ENCODE assay signal across 29 cellular contexts in genomic region chr6:125083684-125083990, GRCh38.
"Had no signal": no experiment of that assay in that cellular context is flagged by ENCODE, and none has a peak within 500 bp of the region (broad histone marks: within the 10 kb centered on the region; RNA-seq: fewer than 3 reads in every experiment).

No MANE protein-coding gene starts in this region.

- H3K27me3 ChIP-seq: stomach, suprapubic skin, testis, thyroid gland, tibial artery, tibial nerve, transverse colon, upper lobe of left lung, upper lobe of right lung, uterus, vagina had no signal

- H3K4me1 Mint-ChIP-seq: stimulated activated effector memory CD8-positive, alpha-beta T cell treated with anti-CD3 and anti-CD28 coated beads, Interleukin-12 subunit alpha, Interleukin-12 subunit beta, amount 100 ng/mL, for 72 hours; stimulated activated memory B cell treated with anti-CD40 and anti-IgM and Interleukin-4, amounts not matched to agents 10 μg/mL and 1 μg/mL and 100 μg/mL, for 72 hours; stimulated activated naive B cell treated with anti-CD40 and anti-IgM and Interleukin-4, amounts not matched to agents 10 μg/mL and 1 μg/mL and 100 μg/mL, for 72 hours; stimulated activated naive CD8-positive, alpha-beta T cell treated with anti-CD3 and anti-CD28 coated beads, Interleukin-15, amount 100 ng/mL, for 72 hours had no signal

- H3K4me3 ChIP-seq: stomach, suprapubic skin, testis, thoracic aorta, thyroid gland, tibial artery, tibial nerve, transverse colon, upper lobe of left lung, upper lobe of right lung, uterus, vagina had no signal

- H3K27me3 Mint-ChIP-seq: stimulated activated memory B cell treated with anti-CD40 and anti-IgM and Interleukin-4, amounts not matched to agents 10 μg/mL and 1 μg/mL and 100 μg/mL, for 72 hours; stimulated activated naive B cell treated with anti-CD40 and anti-IgM and Interleukin-4, amounts not matched to agents 10 μg/mL and 1 μg/mL and 100 μg/mL, for 72 hours; stimulated activated naive CD8-positive, alpha-beta T cell treated with anti-CD3 and anti-CD28 coated beads, Interleukin-15, amount 100 ng/mL, for 72 hours; stimulated activated naive CD8-positive, alpha-beta T cell treated with anti-CD3 and anti-CD28 coated beads, Interleukin-15, Interleukin-2, amounts not matched to agents 100 ng/mL and 50 ng/mL, for 24 hours; type B pancreatic cell had no signal

- H3K4me3 Mint-ChIP-seq: stimulated activated effector memory CD8-positive, alpha-beta T cell treated with anti-CD3 and anti-CD28 coated beads, Interleukin-12 subunit alpha, Interleukin-12 subunit beta, amount 100 ng/mL, for 72 hours; stimulated activated memory B cell treated with anti-CD40 and anti-IgM and Interleukin-4, amounts not matched to agents 10 μg/mL and 1 μg/mL and 100 μg/mL, for 72 hours; stimulated activated naive B cell treated with anti-CD40 and anti-IgM and Interleukin-4, amounts not matched to agents 10 μg/mL and 1 μg/mL and 100 μg/mL, for 72 hours; stimulated activated naive CD8-positive, alpha-beta T cell treated with anti-CD3 and anti-CD28 coated beads, Interleukin-15, amount 100 ng/mL, for 72 hours; stimulated activated naive CD8-positive, alpha-beta T cell treated with anti-CD3 and anti-CD28 coated beads, Interleukin-15, Interleukin-2, amounts not matched to agents 100 ng/mL and 50 ng/mL, for 24 hours; type B pancreatic cell had no signal

- ATAC-seq: stimulated activated effector memory CD8-positive, alpha-beta T cell treated with anti-CD3 and anti-CD28 coated beads, Interleukin-12 subunit alpha, Interleukin-12 subunit beta, amount 100 ng/mL, for 72 hours; stimulated activated memory B cell treated with anti-CD40 and anti-IgM and Interleukin-4, amounts not matched to agents 10 μg/mL and 1 μg/mL and 100 μg/mL, for 72 hours; stimulated activated naive B cell treated with anti-CD40 and anti-IgM and Interleukin-4, amounts not matched to agents 10 μg/mL and 1 μg/mL and 100 μg/mL, for 72 hours; stimulated activated naive CD8-positive, alpha-beta T cell treated with anti-CD3 and anti-CD28 coated beads, Interleukin-15, amount 100 ng/mL, for 72 hours; stimulated activated naive CD8-positive, alpha-beta T cell treated with anti-CD3 and anti-CD28 coated beads, Interleukin-15, Interleukin-2, amounts not matched to agents 100 U/mL and 50 U/mL, for 24 hours; upper lobe of right lung had no signal

- FAIRE-seq: urothelium cell line had no signal

- H3K27ac ChIP-seq: stomach, suprapubic skin, testis, thoracic aorta, thyroid gland, tibial artery, tibial nerve, transverse colon, upper lobe of left lung, upper lobe of right lung, uterus, vagina had no signal

- DNase-seq: stimulated activated CD4-positive, alpha-beta T cell treated with anti-CD3 and anti-CD28 coated beads, Interleukin-2, amount 100 ng/mL, for 48 hours; stimulated activated CD4-positive, alpha-beta T cell treated with anti-CD3 and anti-CD28 coated beads, Interleukin-4, amount 100 ng/mL, for 1 hour; stimulated activated CD4-positive, alpha-beta T cell treated with anti-CD3 and anti-CD28 coated beads, Interleukin-4, amount 100 ng/mL, for 24 hours; stimulated activated CD4-positive, alpha-beta T cell treated with anti-CD3 and anti-CD28 coated beads, Interleukin-4, amount 100 ng/mL, for 4 hours; stimulated activated CD8-positive, alpha-beta memory T cell treated with anti-CD3 and anti-CD28 coated beads, Interleukin-4, amount 100 ng/mL, for 48 hours; stimulated activated naive B cell treated with anti-CD40 and anti-IgM and Interleukin-4, amounts not matched to agents 10 μg/mL and 1 μg/mL and 100 μg/mL, for 72 hours; stimulated activated naive CD4-positive, alpha-beta T cell; stimulated activated naive CD4-positive, alpha-beta T cell treated with Interleukin-2 at 50 U/mL for 16 hours; stimulated activated naive CD8-positive, alpha-beta T cell treated with anti-CD3 and anti-CD28 coated beads, Interleukin-15, amount 100 ng/mL, for 72 hours; stimulated activated naive CD8-positive, alpha-beta T cell treated with anti-CD3 and anti-CD28 coated beads, Interleukin-15, Interleukin-2, amounts not matched to agents 100 U/mL and 50 U/mL, for 24 hours; stomach; substantia nigra; testis; thyroid gland; tibial artery; transverse colon; trophoblast cell; upper lobe of left lung; upper lobe of right lung; uterus had no signal

- H3K36me3 Mint-ChIP-seq: stimulated activated effector memory CD8-positive, alpha-beta T cell treated with anti-CD3 and anti-CD28 coated beads, Interleukin-12 subunit alpha, Interleukin-12 subunit beta, amount 100 ng/mL, for 72 hours; stimulated activated memory B cell treated with anti-CD40 and anti-IgM and Interleukin-4, amounts not matched to agents 10 μg/mL and 1 μg/mL and 100 μg/mL, for 72 hours; stimulated activated naive B cell treated with anti-CD40 and anti-IgM and Interleukin-4, amounts not matched to agents 10 μg/mL and 1 μg/mL and 100 μg/mL, for 72 hours had no signal

- H3K36me3 ChIP-seq: uterus had no signal

- H3K9me3 Mint-ChIP-seq: stimulated activated effector memory CD8-positive, alpha-beta T cell treated with anti-CD3 and anti-CD28 coated beads, Interleukin-12 subunit alpha, Interleukin-12 subunit beta, amount 100 ng/mL, for 72 hours; stimulated activated memory B cell treated with anti-CD40 and anti-IgM and Interleukin-4, amounts not matched to agents 10 μg/mL and 1 μg/mL and 100 μg/mL, for 72 hours; stimulated activated naive B cell treated with anti-CD40 and anti-IgM and Interleukin-4, amounts not matched to agents 10 μg/mL and 1 μg/mL and 100 μg/mL, for 72 hours; stimulated activated naive CD8-positive, alpha-beta T cell treated with anti-CD3 and anti-CD28 coated beads, Interleukin-15, amount 100 ng/mL, for 72 hours; stimulated activated naive CD8-positive, alpha-beta T cell treated with anti-CD3 and anti-CD28 coated beads, Interleukin-15, Interleukin-2, amounts not matched to agents 100 ng/mL and 50 ng/mL, for 24 hours; type B pancreatic cell had no signal

- H3K4me1 ChIP-seq: stomach, testis, thyroid gland, tibial nerve, transverse colon, upper lobe of left lung, upper lobe of right lung, uterus, vagina had no signal

- H3K27ac Mint-ChIP-seq: stimulated activated effector memory CD8-positive, alpha-beta T cell treated with anti-CD3 and anti-CD28 coated beads, Interleukin-12 subunit alpha, Interleukin-12 subunit beta, amount 100 ng/mL, for 72 hours; stimulated activated memory B cell treated with anti-CD40 and anti-IgM and Interleukin-4, amounts not matched to agents 10 μg/mL and 1 μg/mL and 100 μg/mL, for 72 hours; stimulated activated naive B cell treated with anti-CD40 and anti-IgM and Interleukin-4, amounts not matched to agents 10 μg/mL and 1 μg/mL and 100 μg/mL, for 72 hours; stimulated activated naive CD8-positive, alpha-beta T cell treated with anti-CD3 and anti-CD28 coated beads, Interleukin-15, Interleukin-2, amounts not matched to agents 100 ng/mL and 50 ng/mL, for 24 hours; type B pancreatic cell had no signal

- H3K9me3 ChIP-seq: stomach, suprapubic skin, testis, thoracic aorta, thyroid gland, tibial artery, tibial nerve, transverse colon, upper lobe of left lung, upper lobe of right lung, uterus, vagina had no signal
